Comparison of ENCODE assay signal across 12 cellular contexts in genomic region chr15:85727068-85727467, GRCh38.
DNase-seq lines count a peak whose midpoint lies in the region; ATAC-seq and TF ChIP-seq lines count a peak whose summit lies in the region.
"Had no signal": no experiment of that assay in that cellular context is flagged by ENCODE, and none has a peak within 500 bp of the region (broad histone marks: within the 10 kb centered on the region; RNA-seq: fewer than 3 reads in every experiment).

No MANE protein-coding gene starts in this region.

- H3K4me1 Mint-ChIP-seq in activated B cell treated with CpG ODN at 0.5 μM for 24 hours (no peaks in the 10 kb centered on the region), progenitor cell of endocrine pancreas (ENCODE audit: low read depth) (peaks cover 1% of the 10 kb centered on the region), glutamatergic neuron (ENCODE audit: low read depth, unreplicated experiment) (peaks cover 12% of the 10 kb centered on the region)

- no peak for ATAC-seq in activated B cell treated with CpG ODN at 0.5 μM for 24 hours (ENCODE audit: low read depth)

- peaks cover 37% of the 10 kb centered on the region for H3K4me1 ChIP-seq in ACC112 (ENCODE audit: control insufficient read depth, insufficient read depth, low read length, unreplicated experiment)
- H3K4me1 ChIP-seq in testis, result peaks cover 28% of the 10 kb centered on the region

- POLR2A ChIA-PET in activated B cell treated with CpG ODN at 0.5 μM for 24 hours (lab: Charles Lee), result no interaction called here

- H3K79me2 ChIP-seq in ACC112 (ENCODE audit: control insufficient read depth, insufficient read depth, low read length, unreplicated experiment), result no peaks in the 10 kb centered on the region

- peaks cover 37% of the 10 kb centered on the region for H3K36me3 ChIP-seq in ACC112 (ENCODE audit: insufficient read depth, low read length)
- no peaks in the 10 kb centered on the region for H3K36me3 ChIP-seq in testis (ENCODE audit: low read depth, missing control alignments)

- CTCF ChIA-PET in activated B cell treated with CpG ODN at 0.5 μM for 24 hours (lab: Charles Lee), result no interaction called here

- no peak overlapping the region for H3K4me3 ChIP-seq in ACC112 (ENCODE audit: low read depth, low read length)
- no peak overlapping the region for H3K4me3 ChIP-seq in testis

- peak overlapping the region; percentile 33 for H3K27ac Mint-ChIP-seq in activated B cell treated with CpG ODN at 0.5 μM for 24 hours
- peak overlapping the region; percentile 22 for H3K27ac Mint-ChIP-seq in progenitor cell of endocrine pancreas
- no peak overlapping the region for H3K27ac Mint-ChIP-seq in glutamatergic neuron (ENCODE audit: unreplicated experiment)

- no peak for TF ChIP-seq POLR2A in testis (IDR thresholded peaks at IDR 0.05)

- TF ChIP-seq CTCF in activated B cell treated with CpG ODN at 0.5 μM for 24 hours (IDR thresholded peaks at IDR 0.05) (no peak), progenitor cell of endocrine pancreas (IDR thresholded peaks at IDR 0.05; ENCODE audit: unreplicated experiment) (no peak), glutamatergic neuron (IDR thresholded peaks at IDR 0.05; ENCODE audit: partially characterized antibody, unreplicated experiment) (no peak), testis (IDR thresholded peaks at IDR 0.05) (no peak)

- WGBS in testis, 2 donors, result 66 to 88% methylated on average over 2 of the region's 2 CpGs

- no peaks in the 10 kb centered on the region for H3K27me3 Mint-ChIP-seq in activated B cell treated with CpG ODN at 0.5 μM for 24 hours
- H3K27me3 Mint-ChIP-seq in progenitor cell of endocrine pancreas, result no peaks in the 10 kb centered on the region
- no peaks in the 10 kb centered on the region for H3K27me3 Mint-ChIP-seq in glutamatergic neuron (ENCODE audit: unreplicated experiment)

- DNase-seq in activated B cell treated with CpG ODN at 0.5 μM for 24 hours (no peak), foreskin melanocyte (peak; percentile 30), progenitor cell of endocrine pancreas (ENCODE audit: low spot score, unreplicated experiment) (no peak), glutamatergic neuron (no peak), medulla oblongata (ENCODE audit: extremely low spot score) (no peak), testis (no peak), NCI-H2107 (lab: John Stamatoyannopoulos, UW) (no peak)
- DNase-seq: activated T-cell treated with anti-CD3 and anti-CD28 coated beads, Interleukin-2, amount 50 U/mL, for 48 hours; AML-193; effector memory CD4-positive, alpha-beta T cell; NCI-H1694 had no signal

- H3K36me3 Mint-ChIP-seq in activated B cell treated with CpG ODN at 0.5 μM for 24 hours (ENCODE audit: low read depth), result peaks cover 96% of the 10 kb centered on the region
- H3K36me3 Mint-ChIP-seq in progenitor cell of endocrine pancreas (ENCODE audit: insufficient read depth), result peaks cover 29% of the 10 kb centered on the region
- H3K36me3 Mint-ChIP-seq in glutamatergic neuron (ENCODE audit: unreplicated experiment), result no peaks in the 10 kb centered on the region

- H3K9me3 ChIP-seq in testis, result no peaks in the 10 kb centered on the region

- H3K27ac ChIP-seq in ACC112 (ENCODE audit: low read depth, low read length) (peak overlapping the region; percentile 68), testis (peak overlapping the region in 1 of 2 donors; percentile 39)

- H3K4me3 Mint-ChIP-seq in activated B cell treated with CpG ODN at 0.5 μM for 24 hours, result no peak overlapping the region
- no peak overlapping the region for H3K4me3 Mint-ChIP-seq in progenitor cell of endocrine pancreas (ENCODE audit: low read depth)
- H3K4me3 Mint-ChIP-seq in glutamatergic neuron (ENCODE audit: unreplicated experiment), result no peak overlapping the region

- intact Hi-C loops in activated B cell treated with CpG ODN at 0.5 μM for 24 hours (cut with micrococcal nuclease), result loop anchor here (5.0 kb wide), 1 partner anchor 110 kb away; no protein-coding TSS in a partner anchor
- intact Hi-C loops in testis (cut with DNase I; ENCODE audit: low total_unique reads), result no loop called here

- H3K27me3 ChIP-seq in ACC112 (ENCODE audit: insufficient read depth, low read length) (no peaks in the 10 kb centered on the region), testis (no peaks in the 10 kb centered on the region)

- no peak overlapping the region for H2AFZ ChIP-seq in ACC112 (ENCODE audit: low read length, unreplicated experiment)

- H3K9me3 Mint-ChIP-seq in activated B cell treated with CpG ODN at 0.5 μM for 24 hours, result no peaks in the 10 kb centered on the region
- no peaks in the 10 kb centered on the region for H3K9me3 Mint-ChIP-seq in progenitor cell of endocrine pancreas (ENCODE audit: low read depth)
- peaks cover 7% of the 10 kb centered on the region for H3K9me3 Mint-ChIP-seq in glutamatergic neuron (ENCODE audit: unreplicated experiment)
